Comparison of ENCODE assay signal across 1 cellular context in genomic region chr17:73474370-73474988, GRCh38.
A peak's percentile ranks its signal among the peaks of the same experiment; 100 is the strongest.
TF ChIP-seq lines count a peak whose summit lies in the region.

No MANE protein-coding gene starts in this region.

TF ChIP-seq in K562, 482 proteins besides CTCF, POLR2A, EP300 and RAD21 (continued from another document and continues in another):
- TF ChIP-seq PKNOX1 (IDR thresholded peaks at IDR 0.05) = peak; percentile 68
- no peak for TF ChIP-seq NFRKB (IDR thresholded peaks at IDR 0.05; ENCODE audit: low read depth)
- peak; percentile 95 for TF ChIP-seq MTA2 (IDR thresholded peaks at IDR 0.05; ENCODE audit: low read depth)
- TF ChIP-seq KLF16 (IDR thresholded peaks at IDR 0.05) = peak; percentile 97
- TF ChIP-seq NUFIP1 (IDR thresholded peaks at IDR 0.05; ENCODE audit: partially characterized antibody) = no peak
- no peak for TF ChIP-seq HNRNPK (IDR thresholded peaks at IDR 0.05; ENCODE audit: low read depth, low read length, poor library complexity, severe bottlenecking)
- TF ChIP-seq HMGN3 (IDR thresholded peaks at IDR 0.05; ENCODE audit: borderline replicate concordance, extremely low read depth, insufficient read length, low read depth, low read length) = peak; percentile 95
- TF ChIP-seq ZNF778 (CRISPR knock-in tag; IDR thresholded peaks at IDR 0.05) = no peak
- TF ChIP-seq SRF (CRISPR knock-in tag; IDR thresholded peaks at IDR 0.05) = no peak
- no peak for TF ChIP-seq MLLT1 (IDR thresholded peaks at IDR 0.05)
- TF ChIP-seq ZNF184 (CRISPR knock-in tag; IDR thresholded peaks at IDR 0.05) = no peak
- no peak for TF ChIP-seq EWSR1 (IDR thresholded peaks at IDR 0.05; ENCODE audit: borderline replicate concordance, low read depth, partially characterized antibody)
- TF ChIP-seq SMARCE1 (IDR thresholded peaks at IDR 0.05) = peak; percentile 99
- TF ChIP-seq RBM17 (IDR thresholded peaks at IDR 0.05; ENCODE audit: borderline replicate concordance, low read depth, low read length) = no peak
- no peak for TF ChIP-seq TARDBP (IDR thresholded peaks at IDR 0.05)
- no peak for TF ChIP-seq KLF1 (tag; IDR thresholded peaks at IDR 0.05)
- no peak for TF ChIP-seq SFPQ (IDR thresholded peaks at IDR 0.05; ENCODE audit: low read depth, low read length)
- TF ChIP-seq RBM39 (optimal IDR thresholded peaks at IDR 0.05; ENCODE audit: low read depth, low read length) = no peak
- no peak for TF ChIP-seq KDM5B (IDR thresholded peaks at IDR 0.05; ENCODE audit: insufficient replicate concordance, low read depth, low read length)
- TF ChIP-seq FOXJ3 (CRISPR knock-in tag; IDR thresholded peaks at IDR 0.05) = no peak
- TF ChIP-seq FOXP1 (CRISPR knock-in tag; IDR thresholded peaks at IDR 0.05) = no peak
- no peak for TF ChIP-seq CSDE1 (IDR thresholded peaks at IDR 0.05)
- TF ChIP-seq RBM15 (IDR thresholded peaks at IDR 0.05; ENCODE audit: insufficient read depth, low read length) = no peak
- TF ChIP-seq, protein P1, sequence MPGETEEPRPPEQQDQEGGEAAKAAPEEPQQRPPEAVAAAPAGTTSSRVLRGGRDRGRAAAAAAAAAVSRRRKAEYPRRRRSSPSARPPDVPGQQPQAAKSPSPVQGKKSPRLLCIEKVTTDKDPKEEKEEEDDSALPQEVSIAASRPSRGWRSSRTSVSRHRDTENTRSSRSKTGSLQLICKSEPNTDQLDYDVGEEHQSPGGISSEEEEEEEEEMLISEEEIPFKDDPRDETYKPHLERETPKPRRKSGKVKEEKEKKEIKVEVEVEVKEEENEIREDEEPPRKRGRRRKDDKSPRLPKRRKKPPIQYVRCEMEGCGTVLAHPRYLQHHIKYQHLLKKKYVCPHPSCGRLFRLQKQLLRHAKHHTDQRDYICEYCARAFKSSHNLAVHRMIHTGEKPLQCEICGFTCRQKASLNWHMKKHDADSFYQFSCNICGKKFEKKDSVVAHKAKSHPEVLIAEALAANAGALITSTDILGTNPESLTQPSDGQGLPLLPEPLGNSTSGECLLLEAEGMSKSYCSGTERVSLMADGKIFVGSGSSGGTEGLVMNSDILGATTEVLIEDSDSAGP (CRISPR knock-in tag; IDR thresholded peaks at IDR 0.05) = no peak
- peak in 1 of 3 experiments; percentile 46; a peak in 1 of 6 replicates for TF ChIP-seq ZBTB11 (CRISPR knock-in tag; IDR thresholded peaks at IDR 0.05)
- TF ChIP-seq CBFB (CRISPR knock-in tag; IDR thresholded peaks at IDR 0.05) = no peak
- TF ChIP-seq CAMTA2 (CRISPR knock-in tag; conservative IDR thresholded peaks at IDR 0.05) = no peak
- no peak for TF ChIP-seq FOXJ2 (tag; IDR thresholded peaks at IDR 0.05)
- TF ChIP-seq, protein P2, sequence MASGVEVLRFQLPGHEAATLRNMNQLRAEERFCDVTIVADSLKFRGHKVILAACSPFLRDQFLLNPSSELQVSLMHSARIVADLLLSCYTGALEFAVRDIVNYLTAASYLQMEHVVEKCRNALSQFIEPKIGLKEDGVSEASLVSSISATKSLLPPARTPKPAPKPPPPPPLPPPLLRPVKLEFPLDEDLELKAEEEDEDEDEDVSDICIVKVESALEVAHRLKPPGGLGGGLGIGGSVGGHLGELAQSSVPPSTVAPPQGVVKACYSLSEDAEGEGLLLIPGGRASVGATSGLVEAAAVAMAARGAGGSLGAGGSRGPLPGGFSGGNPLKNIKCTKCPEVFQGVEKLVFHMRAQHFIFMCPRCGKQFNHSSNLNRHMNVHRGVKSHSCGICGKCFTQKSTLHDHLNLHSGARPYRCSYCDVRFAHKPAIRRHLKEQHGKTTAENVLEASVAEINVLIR (CRISPR knock-in tag; IDR thresholded peaks at IDR 0.05) = 0 out of 2 replicates have a peak, but pooled peaks have one; percentile 27
- peak; percentile 31; the same call in 1 of the 2 replicates for TF ChIP-seq ZNF324 (CRISPR knock-in tag; IDR thresholded peaks at IDR 0.05)
- TF ChIP-seq KAT2B (IDR thresholded peaks at IDR 0.05; ENCODE audit: low read depth, low read length) = no peak
- peak; percentile 79 for TF ChIP-seq LEF1 (IDR thresholded peaks at IDR 0.05)
- no peak for TF ChIP-seq STAG1 (CRISPR knock-in tag; IDR thresholded peaks at IDR 0.05; ENCODE audit: borderline replicate concordance)
- TF ChIP-seq ZNF175 (CRISPR knock-in tag; IDR thresholded peaks at IDR 0.05; ENCODE audit: low read depth) = peak; percentile 54; the same call in 1 of the 2 replicates
- no peak for TF ChIP-seq CBX2 (IDR thresholded peaks at IDR 0.05; ENCODE audit: insufficient read depth, low read length, poor library complexity, severe bottlenecking)
- TF ChIP-seq CREBBP (IDR thresholded peaks at IDR 0.05; ENCODE audit: low read depth, low read length) = no peak
- no peak for TF ChIP-seq FOXK2 (conservative IDR thresholded peaks at IDR 0.05 in 1 of 2, IDR thresholded peaks at IDR 0.05 in 1 of 2; ENCODE audit: low read depth in 2 of 2)
- TF ChIP-seq SMAD4 (CRISPR knock-in tag; conservative IDR thresholded peaks at IDR 0.05) = peak; percentile 97
- TF ChIP-seq NFXL1 (CRISPR knock-in tag; IDR thresholded peaks at IDR 0.05) = no peak
- no peak for TF ChIP-seq ZNF124 (CRISPR knock-in tag; IDR thresholded peaks at IDR 0.05)
- no peak for TF ChIP-seq TAF15 (IDR thresholded peaks at IDR 0.05; ENCODE audit: low read depth, low read length)
- TF ChIP-seq NR3C1 (CRISPR knock-in tag; IDR thresholded peaks at IDR 0.05) = no peak
- no peak for TF ChIP-seq POLR2B (IDR thresholded peaks at IDR 0.05; ENCODE audit: low read depth, partially characterized antibody)
- TF ChIP-seq ZNF197 (CRISPR knock-in tag; IDR thresholded peaks at IDR 0.05; ENCODE audit: low read depth) = peak; percentile 84
- TF ChIP-seq ZNF592 (IDR thresholded peaks at IDR 0.05) = no peak
- peak; percentile 86 for TF ChIP-seq ZNF766 (CRISPR knock-in tag; conservative IDR thresholded peaks at IDR 0.05)
- TF ChIP-seq, protein P3, sequence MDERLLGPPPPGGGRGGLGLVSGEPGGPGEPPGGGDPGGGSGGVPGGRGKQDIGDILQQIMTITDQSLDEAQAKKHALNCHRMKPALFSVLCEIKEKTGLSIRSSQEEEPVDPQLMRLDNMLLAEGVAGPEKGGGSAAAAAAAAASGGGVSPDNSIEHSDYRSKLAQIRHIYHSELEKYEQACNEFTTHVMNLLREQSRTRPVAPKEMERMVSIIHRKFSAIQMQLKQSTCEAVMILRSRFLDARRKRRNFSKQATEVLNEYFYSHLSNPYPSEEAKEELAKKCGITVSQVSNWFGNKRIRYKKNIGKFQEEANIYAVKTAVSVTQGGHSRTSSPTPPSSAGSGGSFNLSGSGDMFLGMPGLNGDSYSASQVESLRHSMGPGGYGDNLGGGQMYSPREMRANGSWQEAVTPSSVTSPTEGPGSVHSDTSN (CRISPR knock-in tag; IDR thresholded peaks at IDR 0.05; ENCODE audit: low read depth) = no peak
- TF ChIP-seq, protein P3 (tag; conservative IDR thresholded peaks at IDR 0.05; ENCODE audit: low read depth) = peak; percentile 34; the same call in 1 of the 2 replicates
